In genomic region chr1:10398278-10398733, GRCh38 we compare ENCODE assay signal across 1 cellular context.
TF ChIP-seq lines count a peak whose summit lies in the region.

No MANE protein-coding gene starts in this region.

TF ChIP-seq in GM12878, 131 proteins besides CTCF, POLR2A, EP300 and RAD21:
- TF ChIP-seq ZBTB4 (CRISPR knock-in tag; IDR thresholded peaks at IDR 0.05) (no peak), HDAC2 (IDR thresholded peaks at IDR 0.05) (no peak), LARP7 (IDR thresholded peaks at IDR 0.05) (peak; percentile 48; the same call in 1 of the 2 replicates), ZNF622 (IDR thresholded peaks at IDR 0.05) (no peak), NKRF (conservative IDR thresholded peaks at IDR 0.05) (peak; percentile 67), GATAD2B (conservative IDR thresholded peaks at IDR 0.05; ENCODE audit: low read depth) (peak; percentile 34; the same call in 1 of the 2 replicates), ZNF207 (IDR thresholded peaks at IDR 0.05; ENCODE audit: borderline replicate concordance) (0 out of 2 replicates have a peak, but pooled peaks have one; percentile 32)
